ENCODE assay signal across 25 cellular contexts in genomic region chr20:60624066-60624465, GRCh38.
"Had no signal": no experiment of that assay in that cellular context is flagged by ENCODE, and none has a peak within 500 bp of the region (broad histone marks: within the 10 kb centered on the region; RNA-seq: fewer than 3 reads in every experiment).

No MANE protein-coding gene starts in this region.

- DNase-seq: activated CD4-positive, alpha-beta memory T cell treated with anti-CD3 and anti-CD28 coated beads, Interleukin-2, amount 10 ng/mL, durations not matched to agents 7 days and 5 days; activated CD4-positive, alpha-beta T cell treated with anti-CD3 and anti-CD28 coated beads for 36 hours; activated CD4-positive, alpha-beta T cell treated with anti-CD3 and anti-CD28 coated beads, Interleukin-2, amount 10 ng/mL, durations not matched to agents 24 days and 14 days; activated CD4-positive, CD25-positive, alpha-beta regulatory T cell; activated CD4-positive, CD25-positive, alpha-beta regulatory T cell treated with anti-CD3 and anti-CD28 coated beads, Interleukin-2, amount 50 U/mL, for 72 hours; activated CD8-positive, alpha-beta memory T cell treated with anti-CD3 and anti-CD28 coated beads, Interleukin-2, amount 50 U/mL, for 48 hours; activated effector memory CD4-positive, alpha-beta T cell treated with Interleukin-2 at 50 U/mL for 16 hours; activated gamma-delta T cell treated with Interleukin-2 at 50 U/mL for 16 hours; activated naive CD4-positive, alpha-beta T cell treated with anti-CD3 and anti-CD28 coated beads, Interleukin-2, amount 50 U/mL, for 16 hours; activated naive CD4-positive, alpha-beta T cell treated with Interleukin-2 at 50 U/mL for 16 hours; activated T-cell treated with anti-CD3 and anti-CD28 coated beads for 4 hours; activated T-cell treated with anti-CD3 and anti-CD28 coated beads, Interleukin-2, amount 50 U/mL, for 4 hours; amniotic stem cell; anterior cingulate cortex; body of pancreas; central memory CD4-positive, alpha-beta T cell; cerebellar nuclear complex; colonic mucosa; effector CD8-positive, alpha-beta T cell; foreskin fibroblast; T-helper 1 cell; T-helper 17 cell; T1000 had no signal

- H3K4me3 ChIP-seq: body of pancreas, colonic mucosa had no signal

- H3K27me3 ChIP-seq: body of pancreas, colonic mucosa had no signal

- H3K27ac ChIP-seq: body of pancreas, colonic mucosa, epithelial cell of prostate had no signal

- H3K9me3 ChIP-seq: body of pancreas, colonic mucosa had no signal

- H3K4me1 ChIP-seq: body of pancreas, colonic mucosa had no signal

- H3K36me3 ChIP-seq: colonic mucosa had no signal

- ATAC-seq: activated CD4-positive, alpha-beta T cell treated with anti-CD3 and anti-CD28 coated beads for 36 hours; activated T-cell treated with anti-CD3 and anti-CD28 coated beads, Interleukin-2, amount 50 U/mL, for 4 hours; activated T-helper 17 cell treated with anti-CD3 and anti-CD28 coated beads, Interleukin-2, amount 50 U/mL, for 72 hours; body of pancreas; T-helper 17 cell had no signal
